Comparison of ENCODE assay signal across 27 cellular contexts in the genomic region with DNA sequence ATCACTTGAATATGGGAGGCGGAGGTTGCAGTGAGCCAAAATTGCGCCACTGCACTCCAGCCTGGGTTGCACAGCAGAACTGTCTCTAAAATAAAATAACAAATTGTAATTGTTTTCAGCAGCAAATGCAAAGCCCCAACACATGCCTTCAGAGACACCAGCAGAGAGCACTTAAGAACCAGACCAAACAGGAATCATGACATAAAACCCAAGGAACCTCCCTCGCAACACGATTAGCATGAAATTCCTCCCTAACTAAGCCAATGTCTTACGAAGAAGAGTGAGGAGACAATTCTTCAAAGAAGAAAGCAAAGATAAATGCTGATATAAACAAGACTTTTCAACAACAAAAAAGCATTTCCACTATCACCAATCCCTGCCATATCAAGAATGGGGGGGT.
"Had no signal": no experiment of that assay in that cellular context is flagged by ENCODE, and none has a peak within 500 bp of the region (broad histone marks: within the 10 kb centered on the region; RNA-seq: fewer than 3 reads in every experiment).

No MANE protein-coding gene starts in this region.

- H3K27ac Mint-ChIP-seq: activated CD4-positive, alpha-beta T cell treated with anti-CD3 and anti-CD28 coated beads, Interleukin-2, amount 10 ng/mL, durations not matched to agents 7 days and 5 days; activated naive CD4-positive, alpha-beta T cell treated with anti-CD3 and anti-CD28 coated beads for 36 hours; activated naive CD8-positive, alpha-beta T cell treated with anti-CD3 and anti-CD28 coated beads, Interleukin-2, amount 10 ng/mL, durations not matched to agents 7 days and 5 days; stimulated activated memory B cell treated with anti-CD40 and anti-IgM and Interleukin-4, amounts not matched to agents 10 μg/mL and 1 μg/mL and 100 μg/mL, for 72 hours had no signal

- H3K4me1 ChIP-seq: colonic mucosa, gastroesophageal sphincter, lower lobe of right lung, suprapubic skin, transverse colon, uterus had no signal

- H3K36me3 ChIP-seq: colonic mucosa, uterus had no signal

- H3K27ac ChIP-seq: colonic mucosa, dorsolateral prefrontal cortex, epithelial cell of prostate, gastroesophageal sphincter, lower lobe of right lung, stomach, suprapubic skin, transverse colon, uterus, VCaP had no signal

- H3K27me3 Mint-ChIP-seq: activated CD4-positive, alpha-beta T cell treated with anti-CD3 and anti-CD28 coated beads, Interleukin-2, amount 10 ng/mL, durations not matched to agents 7 days and 5 days; activated naive CD8-positive, alpha-beta T cell treated with anti-CD3 and anti-CD28 coated beads, Interleukin-2, amount 10 ng/mL, durations not matched to agents 7 days and 5 days; naive thymus-derived CD4-positive, alpha-beta T cell; stimulated activated memory B cell treated with anti-CD40 and anti-IgM and Interleukin-4, amounts not matched to agents 10 μg/mL and 1 μg/mL and 100 μg/mL, for 72 hours had no signal

- H3K9me3 Mint-ChIP-seq: activated CD4-positive, alpha-beta T cell treated with anti-CD3 and anti-CD28 coated beads, Interleukin-2, amount 10 ng/mL, durations not matched to agents 7 days and 5 days; activated naive CD4-positive, alpha-beta T cell treated with anti-CD3 and anti-CD28 coated beads for 36 hours; activated naive CD8-positive, alpha-beta T cell treated with anti-CD3 and anti-CD28 coated beads, Interleukin-2, amount 10 ng/mL, durations not matched to agents 7 days and 5 days; immature natural killer cell; naive thymus-derived CD4-positive, alpha-beta T cell; neural crest cell; stimulated activated memory B cell treated with anti-CD40 and anti-IgM and Interleukin-4, amounts not matched to agents 10 μg/mL and 1 μg/mL and 100 μg/mL, for 72 hours had no signal

- H3K4me3 ChIP-seq: colonic mucosa, dorsolateral prefrontal cortex, gastroesophageal sphincter, lower lobe of right lung, stomach, suprapubic skin, transverse colon, uterus had no signal

- ATAC-seq: gastroesophageal sphincter; left lobe of liver; lower lobe of right lung; naive thymus-derived CD4-positive, alpha-beta T cell; sciatic nerve; stimulated activated memory B cell treated with anti-CD40 and anti-IgM and Interleukin-4, amounts not matched to agents 10 μg/mL and 1 μg/mL and 100 μg/mL, for 72 hours had no signal

- H3K4me3 Mint-ChIP-seq: activated CD4-positive, alpha-beta T cell treated with anti-CD3 and anti-CD28 coated beads, Interleukin-2, amount 10 ng/mL, durations not matched to agents 7 days and 5 days; activated naive CD4-positive, alpha-beta T cell treated with anti-CD3 and anti-CD28 coated beads for 36 hours; activated naive CD8-positive, alpha-beta T cell treated with anti-CD3 and anti-CD28 coated beads, Interleukin-2, amount 10 ng/mL, durations not matched to agents 7 days and 5 days; naive thymus-derived CD4-positive, alpha-beta T cell; neural crest cell; stimulated activated memory B cell treated with anti-CD40 and anti-IgM and Interleukin-4, amounts not matched to agents 10 μg/mL and 1 μg/mL and 100 μg/mL, for 72 hours had no signal

- DNase-seq: activated CD4-positive, alpha-beta T cell treated with anti-CD3 and anti-CD28 coated beads, Interleukin-2, amount 10 ng/mL, durations not matched to agents 7 days and 5 days; activated CD4-positive, CD25-positive, alpha-beta regulatory T cell treated with anti-CD3 and anti-CD28 coated beads, Interleukin-2, amount 50 U/mL, for 72 hours; activated CD8-positive, alpha-beta memory T cell treated with anti-CD3 and anti-CD28 coated beads, Interleukin-2, amount 50 U/mL, for 4 hours; activated naive CD4-positive, alpha-beta T cell treated with anti-CD3 and anti-CD28 coated beads for 36 hours; activated naive CD8-positive, alpha-beta T cell treated with anti-CD3 and anti-CD28 coated beads, Interleukin-2, amount 10 ng/mL, durations not matched to agents 7 days and 5 days; activated T-cell treated with anti-CD3 and anti-CD28 coated beads, Interleukin-2, amount 50 U/mL, for 48 hours; amygdala; colonic mucosa; dorsolateral prefrontal cortex; head of caudate nucleus; immature natural killer cell; lower lobe of right lung; naive thymus-derived CD4-positive, alpha-beta T cell; posterior cingulate gyrus; small intestine; stimulated activated CD4-positive, alpha-beta T cell treated with anti-CD3 and anti-CD28 coated beads, Interleukin-2, amount 100 ng/mL, for 24 hours; stomach; transverse colon; uterus had no signal

- H3K4me1 Mint-ChIP-seq: activated CD4-positive, alpha-beta T cell treated with anti-CD3 and anti-CD28 coated beads, Interleukin-2, amount 10 ng/mL, durations not matched to agents 7 days and 5 days; activated naive CD8-positive, alpha-beta T cell treated with anti-CD3 and anti-CD28 coated beads, Interleukin-2, amount 10 ng/mL, durations not matched to agents 7 days and 5 days had no signal

- H3K9me3 ChIP-seq: colonic mucosa, gastroesophageal sphincter, lower lobe of right lung, stomach, suprapubic skin, transverse colon, uterus had no signal

- H3K27me3 ChIP-seq: colonic mucosa, dorsolateral prefrontal cortex, gastroesophageal sphincter, stomach, suprapubic skin, transverse colon, uterus had no signal
